Comparison of ENCODE assay signal across 19 cellular contexts in genomic region chr10:101611096-101611495, GRCh38. TPM values are rescaled to one million over a fixed set of nuclear protein-coding genes. Genes with fewer than 3 reads are reported as not detected.
DNase-seq lines count a peak whose midpoint lies in the region; ATAC-seq and TF ChIP-seq lines count a peak whose summit lies in the region.
"Had no signal": no experiment of that assay in that cellular context is flagged by ENCODE, and none has a peak within 500 bp of the region (broad histone marks: within the 10 kb centered on the region; RNA-seq: fewer than 3 reads in every experiment).

No MANE protein-coding gene starts in this region.

- intact Hi-C loops in MCF 10A (cut with micrococcal nuclease): no loop called here
- intact Hi-C loops in mammary epithelial cell (cut with micrococcal nuclease): no loop called here
- intact Hi-C loops in sciatic nerve (cut with DNase I): no loop called here

- H2BK15ac ChIP-seq in H9 (ENCODE audit: low read depth, low read length): no peak overlapping the region

- H3K9me3 Mint-ChIP-seq in MCF 10A (ENCODE audit: unreplicated experiment) (no peaks in the 10 kb centered on the region), H9 (no peaks in the 10 kb centered on the region; a peak in 1 of 5 replicates)
- H3K9me3 Mint-ChIP-seq in activated naive CD8-positive, alpha-beta T cell treated with anti-CD3 and anti-CD28 coated beads for 36 hours: no peaks in the 10 kb centered on the region

- H4K8ac ChIP-seq in H9 (replicated peaks; ENCODE audit: insufficient read length, low read depth, low read length): no peak overlapping the region

- H3T11ph ChIP-seq in H9 (ENCODE audit: low read length): no peak overlapping the region

- 72% methylated on average over 5 of the region's 6 CpGs for WGBS in mammary epithelial cell (ENCODE audit: low coverage, missing lambda C conversion rate)
- no CpG with 5 or more reads among the region's 6 CpGs for WGBS in H9 (ENCODE audit: extremely low coverage, insufficient read length, low lambda C conversion rate)

- H3K4me2 ChIP-seq in mammary epithelial cell (ENCODE audit: insufficient read depth, low read depth, low read length) (no peak overlapping the region), H9 (ENCODE audit: insufficient read depth, insufficient read length, low read length) (no peak overlapping the region)
- H3K4me2 ChIP-seq: SK-N-SH had no signal

- H4K20me1 ChIP-seq in mammary epithelial cell (ENCODE audit: insufficient read depth, low read length) (no peaks in the 10 kb centered on the region), H9 (ENCODE audit: control insufficient read depth, insufficient read depth, insufficient read length) (no peaks in the 10 kb centered on the region)

- H2AK5ac ChIP-seq in H9 (ENCODE audit: insufficient read length, low read length): no peak overlapping the region

- H3K4me1 ChIP-seq in mammary epithelial cell (ENCODE audit: insufficient read depth, low read length) (no peaks in the 10 kb centered on the region), H9 (ENCODE audit: insufficient read depth, low read length) (no peaks in the 10 kb centered on the region; the same call in 1 of the 2 replicates)

- POLR2A ChIA-PET in MCF 10A (lab: Yijun Ruan, JAX): no interaction called here

- H3K4me3 Mint-ChIP-seq in MCF 10A (ENCODE audit: unreplicated experiment) (no peak overlapping the region), H9 (no peak overlapping the region)
- H3K4me3 Mint-ChIP-seq in activated naive CD8-positive, alpha-beta T cell treated with anti-CD3 and anti-CD28 coated beads for 36 hours: no peak overlapping the region

- DNase-seq in MCF 10A (ENCODE audit: unreplicated experiment) (no peak), mammary epithelial cell (no peak), H9 (no peak), sciatic nerve (ENCODE audit: low spot score) (no peak), DMS153 treated with DMSO at 0.1 percent for 48 hours (lab: John Stamatoyannopoulos, UW; ENCODE audit: unreplicated experiment) (no peak), HUDEP-2 (lab: John Stamatoyannopoulos, UW; ENCODE audit: unreplicated experiment in 76 of 76) (no peak), COLO668 (lab: John Stamatoyannopoulos, UW; ENCODE audit: unreplicated experiment) (no peak)
- DNase-seq in activated naive CD8-positive, alpha-beta T cell treated with anti-CD3 and anti-CD28 coated beads for 36 hours: no peak
- DNase-seq: activated effector memory CD4-positive, alpha-beta T cell treated with anti-CD3 and anti-CD28 coated beads, Interleukin-2, amount 50 U/mL, for 16 hours; glutamatergic neuron; NCI-H2029 treated with DMSO at 0.1 percent for 48 hours; NCI-H2227 treated with DMSO at 0.1 percent for 48 hours; occipital lobe; SK-N-SH; spleen; stimulated activated CD4-positive, alpha-beta T cell treated with anti-CD3 and anti-CD28 coated beads, Interleukin-2, amount 100 ng/mL, for 48 hours; stimulated activated naive CD4-positive, alpha-beta T cell treated with Interleukin-2 at 50 U/mL for 16 hours; thyroid gland had no signal

- no peaks in the 10 kb centered on the region for H3K27me3 ChIP-seq in mammary epithelial cell (ENCODE audit: insufficient read depth, low read length)
- H3K27me3 ChIP-seq in H9 (ENCODE audit: insufficient read depth, low read length): no peaks in the 10 kb centered on the region
- H3K27me3 ChIP-seq: BLaER1 treated with 17β-estradiol and CSF1 and Interleukin-3, amounts not matched to agents 10 nM and 100 nM; spleen; thyroid gland had no signal

- TF ChIP-seq CTCF in MCF 10A (IDR thresholded peaks at IDR 0.05; ENCODE audit: unreplicated experiment): no peak
- TF ChIP-seq CTCF in mammary epithelial cell (conservative IDR thresholded peaks at IDR 0.05 in 1 of 2, IDR thresholded peaks at IDR 0.05 in 1 of 2; ENCODE audit: extremely low read depth in 1 of 2, insufficient read depth in 1 of 2, low read depth in 1 of 2, low read length in 2 of 2): no peak
- TF ChIP-seq CTCF in H9 (conservative IDR thresholded peaks at IDR 0.05): no peak

- H2AFZ ChIP-seq in mammary epithelial cell (ENCODE audit: low read depth, low read length) (no peak overlapping the region), H9 (ENCODE audit: low read length) (no peak overlapping the region)

- no peaks in the 10 kb centered on the region for H3K9me3 ChIP-seq in mammary epithelial cell (replicated peaks; ENCODE audit: insufficient read depth, low read length)
- no peaks in the 10 kb centered on the region for H3K9me3 ChIP-seq in H9 (ENCODE audit: control insufficient read depth, low read depth, low read length)
- H3K9me3 ChIP-seq: BLaER1 treated with 17β-estradiol and CSF1 and Interleukin-3, amounts not matched to agents 10 nM and 100 nM; SK-N-SH; spleen; thyroid gland had no signal

- H3K4me3 ChIP-seq in mammary epithelial cell (replicated peaks in 1 of 3; ENCODE audit: insufficient read depth in 1 of 3, low read depth in 2 of 3, low read length in 3 of 3): no peak overlapping the region
- H3K4me3 ChIP-seq: BLaER1 treated with 17β-estradiol and CSF1 and Interleukin-3, amounts not matched to agents 10 nM and 100 nM; spleen; thyroid gland had no signal

- in situ Hi-C loops in mammary epithelial cell (cut with MboI; ENCODE audit: low sequenced_read_pairs in 2 of 2): no loop called here

- H3K27me3 Mint-ChIP-seq in MCF 10A (ENCODE audit: insufficient read depth, unreplicated experiment): no peaks in the 10 kb centered on the region
- H3K27me3 Mint-ChIP-seq in H9 (ENCODE audit: low read depth): no peaks in the 10 kb centered on the region; the same call in 1 of the 2 replicates
- no peaks in the 10 kb centered on the region for H3K27me3 Mint-ChIP-seq in activated naive CD8-positive, alpha-beta T cell treated with anti-CD3 and anti-CD28 coated beads for 36 hours

- H3K4me1 Mint-ChIP-seq in MCF 10A (ENCODE audit: insufficient read depth, unreplicated experiment): no peaks in the 10 kb centered on the region
- peaks cover 33 to 52% of the 10 kb centered on the region in 2 experiments for H3K4me1 Mint-ChIP-seq in H9
- peaks cover 5% of the 10 kb centered on the region for H3K4me1 Mint-ChIP-seq in activated naive CD8-positive, alpha-beta T cell treated with anti-CD3 and anti-CD28 coated beads for 36 hours

- no peak overlapping the region for H3K18ac ChIP-seq in H9 (ENCODE audit: insufficient read length, low read depth, low read length)

- H3K27ac ChIP-seq in mammary epithelial cell (ENCODE audit: insufficient read depth, low read depth, low read length) (no peak overlapping the region), H9 (ENCODE audit: insufficient read length, low read depth, low read length) (no peak overlapping the region)
- H3K27ac ChIP-seq: thyroid gland had no signal

- no peak overlapping the region for H3K4ac ChIP-seq in H9 (ENCODE audit: low read depth, low read length)

- H3K36me3 Mint-ChIP-seq in MCF 10A (ENCODE audit: insufficient read depth, unreplicated experiment) (peaks cover 41% of the 10 kb centered on the region), H9 (ENCODE audit: insufficient read depth in 1 of 3, low read depth in 3 of 3) (peaks cover 14 to 33% (median 31%) of the 10 kb centered on the region in 3 experiments)
- peaks cover 4% of the 10 kb centered on the region for H3K36me3 Mint-ChIP-seq in activated naive CD8-positive, alpha-beta T cell treated with anti-CD3 and anti-CD28 coated beads for 36 hours

- H3K27ac Mint-ChIP-seq in MCF 10A (ENCODE audit: low read depth, unreplicated experiment) (peak overlapping the region; percentile 19), H9 (peak overlapping the region in 2 of 3 experiments; percentile 36 to 67; a peak in 3 of 7 replicates)
- peak overlapping the region; percentile 92 for H3K27ac Mint-ChIP-seq in activated naive CD8-positive, alpha-beta T cell treated with anti-CD3 and anti-CD28 coated beads for 36 hours

- no peak overlapping the region for H3K56ac ChIP-seq in H9 (ENCODE audit: insufficient read length, low read depth, low read length)

- CTCF ChIA-PET in MCF 10A (lab: Yijun Ruan, JAX) (interaction anchor here (0.6 to 2.0 kb wide), 3 partner anchors 8 to 338 kb away, joined by 3 to 7 read pairs (median 3); no protein-coding TSS in a partner anchor), mammary epithelial cell (lab: Charles Lee; ENCODE audit: low non-redundant PET) (no interaction called here)

- H3K79me1 ChIP-seq in H9 (ENCODE audit: insufficient read depth, low read depth, low read length, poor library complexity, severe bottlenecking): no peaks in the 10 kb centered on the region

- H2BK5ac ChIP-seq in H9 (ENCODE audit: insufficient read length, low read length): no peak overlapping the region

- H3K36me3 ChIP-seq in mammary epithelial cell (ENCODE audit: insufficient read depth, low read length): no peaks in the 10 kb centered on the region

- no peaks in the 10 kb centered on the region for H3K23me2 ChIP-seq in H9 (ENCODE audit: insufficient read length, low read depth, low read length, poor library complexity, severe bottlenecking)

- dilution Hi-C loops in mammary epithelial cell (cut with HindIII; ENCODE audit: low sequenced_read_pairs): no loop called here

- no peak overlapping the region for H4K5ac ChIP-seq in H9 (ENCODE audit: insufficient read length, low read depth, low read length)

- peak; percentile 29 for ATAC-seq in sciatic nerve

- H3K79me2 ChIP-seq in mammary epithelial cell (ENCODE audit: insufficient read depth, low read length) (no peaks in the 10 kb centered on the region), H9 (ENCODE audit: insufficient read depth, low read length) (no peaks in the 10 kb centered on the region)

- H3K9ac ChIP-seq in mammary epithelial cell (ENCODE audit: insufficient read depth, low read length) (no peak overlapping the region), H9 (ENCODE audit: extremely low read depth, insufficient read length, low read length) (no peak overlapping the region)
- H3K9ac ChIP-seq: BLaER1 treated with 17β-estradiol and CSF1 and Interleukin-3, amounts not matched to agents 10 nM and 100 nM; SK-N-SH had no signal

- H3K14ac ChIP-seq in H9 (ENCODE audit: insufficient read depth, low read length): no peak overlapping the region

- no peak overlapping the region for H3K23ac ChIP-seq in H9 (ENCODE audit: insufficient read length, low read depth, low read length)

- H2BK120ac ChIP-seq in H9 (ENCODE audit: low read depth, low read length, poor library complexity, severe bottlenecking): no peak overlapping the region

- no TSS peak for BruUV-seq in MCF 10A (replicated peaks; lab: Mats Ljungman, UMichigan)
- no TSS peak for BruUV-seq in mammary epithelial cell (replicated peaks; lab: Mats Ljungman, UMichigan)

- H2BK20ac ChIP-seq in H9 (ENCODE audit: low read depth, low read length, poor library complexity, severe bottlenecking): no peak overlapping the region

- no peak overlapping the region for H2BK12ac ChIP-seq in H9 (ENCODE audit: insufficient read length, low read depth, low read length)

- no peak overlapping the region for H4K91ac ChIP-seq in H9 (ENCODE audit: insufficient read length, low read depth, low read length)

RNA-seq across cellular contexts. Expression of gene DPCD, which starts 23.0 kb away (rescaled TPM):
- total RNA-seq in MCF 10A (2022) (24.2 and 25.7 TPM in 2 replicates), mammary epithelial cell (10 to 100 TPM; 25.8 to 32.2 TPM), H9 (2021) (20.7 and 21.8 TPM in 2 replicates), sciatic nerve (9.1 TPM)
- 57.6 TPM for polyA plus RNA-seq in mammary epithelial cell
- 47.5 TPM for polyA minus RNA-seq in mammary epithelial cell
- total RNA-seq in activated naive CD8-positive, alpha-beta T cell treated with anti-CD3 and anti-CD28 coated beads for 36 hours: 10 to 100 TPM; 20.4 to 22.9 TPM

RNA-seq across cellular contexts. Expression of gene POLL, which starts 23.0 kb away (rescaled TPM):
- total RNA-seq in MCF 10A (2022) (38.5 and 40.7 TPM in 2 replicates), mammary epithelial cell (10 to 100 TPM; 14.7 to 30.3 TPM), H9 (2021) (30.4 and 30.8 TPM in 2 replicates), sciatic nerve (37.1 TPM)
- 17.7 TPM for polyA plus RNA-seq in mammary epithelial cell
- 40.8 TPM for polyA minus RNA-seq in mammary epithelial cell
- 10 to 100 TPM; 27.4 to 28.6 TPM for total RNA-seq in activated naive CD8-positive, alpha-beta T cell treated with anti-CD3 and anti-CD28 coated beads for 36 hours

Comparison
In these comparisons a context has a peak if more than half of its experiments do, and no peak if none do; other contexts are left out.
1. H3K27ac Mint-ChIP-seq: peak in every context shown above with its lines; median percentile 92 in activated naive CD8-positive, alpha-beta T cell treated with anti-CD3 and anti-CD28 coated beads for 36 hours; 52 in H9; 19 in MCF 10A.